In genomic region chr9:37963936-37964739, GRCh38 we compare ENCODE assay signal across 7 cellular contexts.
DNase-seq lines count a peak whose midpoint lies in the region; ATAC-seq lines count a peak whose summit lies in the region.

No MANE protein-coding gene starts in this region.

- no peak overlapping the region for H3K27ac Mint-ChIP-seq in CD8-positive, alpha-beta memory T cell
- H3K27ac Mint-ChIP-seq in activated naive CD4-positive, alpha-beta T cell treated with anti-CD3 and anti-CD28 coated beads, Interleukin-2, amount 10 ng/mL, durations not matched to agents 7 days and 5 days, result no peak overlapping the region

- H3K4me2 ChIP-seq in skeletal muscle satellite cell (ENCODE audit: low read length), result peak overlapping the region; percentile 55

- POLR2A ChIA-PET in CD8-positive, alpha-beta memory T cell (lab: Charles Lee), result no interaction called here

- H3K9me3 ChIP-seq in SK-N-MC (ENCODE audit: low read depth, low read length) (no peaks in the 10 kb centered on the region), skeletal muscle satellite cell (replicated peaks; ENCODE audit: low read length) (no peaks in the 10 kb centered on the region)
- H3K9me3 ChIP-seq in CD8-positive, alpha-beta memory T cell (ENCODE audit: low read length), result no peaks in the 10 kb centered on the region

- H3K27ac ChIP-seq in SK-N-MC, result peak overlapping the region; percentile 60
- no peak overlapping the region for H3K27ac ChIP-seq in CD8-positive, alpha-beta memory T cell (ENCODE audit: low read depth, low read length)

- peaks cover 0 to 2% (median 0%) of the 10 kb centered on the region in 3 donors for H3K4me1 Mint-ChIP-seq in CD8-positive, alpha-beta memory T cell
- H3K4me1 Mint-ChIP-seq in activated naive CD4-positive, alpha-beta T cell treated with anti-CD3 and anti-CD28 coated beads, Interleukin-2, amount 10 ng/mL, durations not matched to agents 7 days and 5 days, result no peaks in the 10 kb centered on the region

- no peaks in the 10 kb centered on the region for H3K9me3 Mint-ChIP-seq in CD8-positive, alpha-beta memory T cell
- no peaks in the 10 kb centered on the region for H3K9me3 Mint-ChIP-seq in activated naive CD4-positive, alpha-beta T cell treated with anti-CD3 and anti-CD28 coated beads, Interleukin-2, amount 10 ng/mL, durations not matched to agents 7 days and 5 days

- H3K27me3 ChIP-seq in skeletal muscle satellite cell (ENCODE audit: control insufficient read depth, insufficient read depth, low read length), result no peaks in the 10 kb centered on the region
- H3K27me3 ChIP-seq in CD8-positive, alpha-beta memory T cell (ENCODE audit: insufficient read depth, low read length, poor library complexity, severe bottlenecking), result no peaks in the 10 kb centered on the region

- H3K4me3 ChIP-seq in SK-N-MC (peak overlapping the region; percentile 20; the same call in 1 of the 2 replicates), skeletal muscle satellite cell (ENCODE audit: low read length) (peak overlapping the region; percentile 24)
- no peak overlapping the region for H3K4me3 ChIP-seq in CD8-positive, alpha-beta memory T cell (ENCODE audit: low read length)

- H3K4me3 Mint-ChIP-seq in CD8-positive, alpha-beta memory T cell, result no peak overlapping the region
- no peak overlapping the region for H3K4me3 Mint-ChIP-seq in activated naive CD4-positive, alpha-beta T cell treated with anti-CD3 and anti-CD28 coated beads, Interleukin-2, amount 10 ng/mL, durations not matched to agents 7 days and 5 days

- ATAC-seq in GM19397 (IDR thresholded peaks at IDR 0.05; ENCODE audit: unreplicated experiment), result no peak

- H3K36me3 Mint-ChIP-seq in CD8-positive, alpha-beta memory T cell, result no peaks in the 10 kb centered on the region
- H3K36me3 Mint-ChIP-seq in activated naive CD4-positive, alpha-beta T cell treated with anti-CD3 and anti-CD28 coated beads, Interleukin-2, amount 10 ng/mL, durations not matched to agents 7 days and 5 days, result no peaks in the 10 kb centered on the region

- no peak overlapping the region for H3K9ac ChIP-seq in SK-N-MC (ENCODE audit: insufficient read length)
- peak overlapping the region; percentile 28 for H3K9ac ChIP-seq in skeletal muscle satellite cell (ENCODE audit: low read depth, low read length)

- H3K27me3 Mint-ChIP-seq in CD8-positive, alpha-beta memory T cell, result peaks cover 0 to 6% of the 10 kb centered on the region in 2 donors
- H3K27me3 Mint-ChIP-seq in activated naive CD4-positive, alpha-beta T cell treated with anti-CD3 and anti-CD28 coated beads, Interleukin-2, amount 10 ng/mL, durations not matched to agents 7 days and 5 days, result peaks cover 8% of the 10 kb centered on the region

- DNase-seq in MV-4-11 (lab: John Stamatoyannopoulos, UW) (peak; percentile 76), SK-N-MC (ENCODE audit: low read depth, low spot score) (no peak), globus pallidus (ENCODE audit: low spot score) (peak; percentile 95)
- DNase-seq in CD8-positive, alpha-beta memory T cell, result no peak
- no peak for DNase-seq in activated naive CD4-positive, alpha-beta T cell treated with anti-CD3 and anti-CD28 coated beads, Interleukin-2, amount 10 ng/mL, durations not matched to agents 7 days and 5 days

- CTCF ChIA-PET in CD8-positive, alpha-beta memory T cell (lab: Charles Lee), result no interaction called here
- CTCF ChIA-PET in activated naive CD4-positive, alpha-beta T cell treated with anti-CD3 and anti-CD28 coated beads, Interleukin-2, amount 10 ng/mL, durations not matched to agents 7 days and 5 days (lab: Charles Lee), result no interaction called here

- peaks cover 41% of the 10 kb centered on the region for H3K4me1 ChIP-seq in skeletal muscle satellite cell (ENCODE audit: control insufficient read depth, insufficient read depth, low read length)
- H3K4me1 ChIP-seq in CD8-positive, alpha-beta memory T cell (ENCODE audit: insufficient read depth, low read length), result no peaks in the 10 kb centered on the region

- H3K36me3 ChIP-seq in SK-N-MC (ENCODE audit: insufficient read depth, low read length) (peaks cover 11% of the 10 kb centered on the region; the same call in 1 of the 2 replicates), skeletal muscle satellite cell (ENCODE audit: insufficient read depth, low read length) (peaks cover 3% of the 10 kb centered on the region)
- H3K36me3 ChIP-seq in CD8-positive, alpha-beta memory T cell (ENCODE audit: insufficient read depth, low read length), result no peaks in the 10 kb centered on the region

Comparison
In these comparisons a context has a peak if more than half of its experiments do, and no peak if none do; other contexts are left out.
1. DNase-seq: peak in MV-4-11 (single experiment) and globus pallidus (single experiment); none in SK-N-MC (single experiment), CD8-positive, alpha-beta memory T cell (0 of 5) and activated naive CD4-positive, alpha-beta T cell treated with anti-CD3 and anti-CD28 coated beads, Interleukin-2, amount 10 ng/mL, durations not matched to agents 7 days and 5 days (single experiment).